1 cellular context compared by ENCODE assay signal in the genomic region with DNA sequence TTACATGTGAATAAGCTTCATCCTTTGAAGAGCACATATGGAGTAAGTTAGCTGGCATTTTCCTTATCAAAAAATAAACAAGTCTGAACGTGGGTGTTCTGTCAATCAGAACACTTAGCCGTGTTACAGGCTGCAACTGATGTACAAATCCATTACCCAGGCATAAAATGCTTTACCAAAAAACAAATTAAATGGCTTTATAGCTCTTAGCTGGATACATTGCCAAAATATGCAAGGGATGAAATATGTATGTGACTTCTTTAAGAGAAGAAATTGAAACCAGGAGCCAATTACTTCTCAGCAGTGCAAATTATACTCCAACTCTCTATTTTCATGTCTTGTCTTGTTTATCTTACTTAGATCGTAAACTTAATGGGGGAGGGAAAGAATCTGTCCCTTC.
TF ChIP-seq lines count a peak whose summit lies in the region.

No MANE protein-coding gene starts in this region.

TF ChIP-seq in SK-N-SH treated with all-trans-retinoic acid at 6 μM for 48 hours, 23 proteins besides CTCF, POLR2A, EP300 and RAD21 (continued from another document):
- TF ChIP-seq, protein P1, sequence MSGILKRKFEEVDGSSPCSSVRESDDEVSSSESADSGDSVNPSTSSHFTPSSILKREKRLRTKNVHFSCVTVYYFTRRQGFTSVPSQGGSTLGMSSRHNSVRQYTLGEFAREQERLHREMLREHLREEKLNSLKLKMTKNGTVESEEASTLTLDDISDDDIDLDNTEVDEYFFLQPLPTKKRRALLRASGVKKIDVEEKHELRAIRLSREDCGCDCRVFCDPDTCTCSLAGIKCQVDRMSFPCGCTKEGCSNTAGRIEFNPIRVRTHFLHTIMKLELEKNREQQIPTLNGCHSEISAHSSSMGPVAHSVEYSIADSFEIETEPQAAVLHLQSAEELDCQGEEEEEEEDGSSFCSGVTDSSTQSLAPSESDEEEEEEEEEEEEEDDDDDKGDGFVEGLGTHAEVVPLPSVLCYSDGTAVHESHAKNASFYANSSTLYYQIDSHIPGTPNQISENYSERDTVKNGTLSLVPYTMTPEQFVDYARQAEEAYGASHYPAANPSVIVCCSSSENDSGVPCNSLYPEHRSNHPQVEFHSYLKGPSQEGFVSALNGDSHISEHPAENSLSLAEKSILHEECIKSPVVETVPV (CRISPR knock-in tag; IDR thresholded peaks at IDR 0.05), result peak; percentile 89; the same call in 1 of the 2 replicates
- TF ChIP-seq ZNF8 (CRISPR knock-in tag; IDR thresholded peaks at IDR 0.05) (peak; percentile 47; the same call in 1 of the 2 replicates), GLIS3 (CRISPR knock-in tag; IDR thresholded peaks at IDR 0.05) (peak; percentile 93; the same call in 1 of the 2 replicates), ZFP30 (CRISPR knock-in tag; IDR thresholded peaks at IDR 0.05) (no peak), ZC3H10 (CRISPR knock-in tag; IDR thresholded peaks at IDR 0.05) (no peak), TCF4 (CRISPR knock-in tag; IDR thresholded peaks at IDR 0.05; ENCODE audit: borderline replicate concordance) (peak; percentile 98), OSR1 (CRISPR knock-in tag; IDR thresholded peaks at IDR 0.05) (no peak), CSDC2 (CRISPR knock-in tag; IDR thresholded peaks at IDR 0.05) (no peak), RARB (CRISPR knock-in tag; IDR thresholded peaks at IDR 0.05) (no peak)
- TF ChIP-seq, protein P2, sequence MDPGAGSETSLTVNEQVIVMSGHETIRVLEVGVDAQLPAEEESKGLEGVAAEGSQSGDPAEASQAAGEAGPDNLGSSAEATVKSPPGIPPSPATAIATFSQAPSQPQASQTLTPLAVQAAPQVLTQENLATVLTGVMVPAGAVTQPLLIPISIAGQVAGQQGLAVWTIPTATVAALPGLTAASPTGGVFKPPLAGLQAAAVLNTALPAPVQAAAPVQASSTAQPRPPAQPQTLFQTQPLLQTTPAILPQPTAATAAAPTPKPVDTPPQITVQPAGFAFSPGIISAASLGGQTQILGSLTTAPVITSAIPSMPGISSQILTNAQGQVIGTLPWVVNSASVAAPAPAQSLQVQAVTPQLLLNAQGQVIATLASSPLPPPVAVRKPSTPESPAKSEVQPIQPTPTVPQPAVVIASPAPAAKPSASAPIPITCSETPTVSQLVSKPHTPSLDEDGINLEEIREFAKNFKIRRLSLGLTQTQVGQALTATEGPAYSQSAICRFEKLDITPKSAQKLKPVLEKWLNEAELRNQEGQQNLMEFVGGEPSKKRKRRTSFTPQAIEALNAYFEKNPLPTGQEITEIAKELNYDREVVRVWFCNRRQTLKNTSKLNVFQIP (CRISPR knock-in tag; IDR thresholded peaks at IDR 0.05; ENCODE audit: borderline replicate concordance, low read depth), result peak; percentile 83; the same call in 1 of the 2 replicates
- TF ChIP-seq, protein P3, sequence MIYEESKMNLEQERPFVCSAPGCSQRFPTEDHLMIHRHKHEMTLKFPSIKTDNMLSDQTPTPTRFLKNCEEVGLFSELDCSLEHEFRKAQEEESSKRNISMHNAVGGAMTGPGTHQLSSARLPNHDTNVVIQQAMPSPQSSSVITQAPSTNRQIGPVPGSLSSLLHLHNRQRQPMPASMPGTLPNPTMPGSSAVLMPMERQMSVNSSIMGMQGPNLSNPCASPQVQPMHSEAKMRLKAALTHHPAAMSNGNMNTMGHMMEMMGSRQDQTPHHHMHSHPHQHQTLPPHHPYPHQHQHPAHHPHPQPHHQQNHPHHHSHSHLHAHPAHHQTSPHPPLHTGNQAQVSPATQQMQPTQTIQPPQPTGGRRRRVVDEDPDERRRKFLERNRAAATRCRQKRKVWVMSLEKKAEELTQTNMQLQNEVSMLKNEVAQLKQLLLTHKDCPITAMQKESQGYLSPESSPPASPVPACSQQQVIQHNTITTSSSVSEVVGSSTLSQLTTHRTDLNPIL (CRISPR knock-in tag; IDR thresholded peaks at IDR 0.05; ENCODE audit: low read depth), result peak; percentile 45; the same call in 1 of the 2 replicates
